ENCODE assay signal across 8 cellular contexts in the genomic region with DNA sequence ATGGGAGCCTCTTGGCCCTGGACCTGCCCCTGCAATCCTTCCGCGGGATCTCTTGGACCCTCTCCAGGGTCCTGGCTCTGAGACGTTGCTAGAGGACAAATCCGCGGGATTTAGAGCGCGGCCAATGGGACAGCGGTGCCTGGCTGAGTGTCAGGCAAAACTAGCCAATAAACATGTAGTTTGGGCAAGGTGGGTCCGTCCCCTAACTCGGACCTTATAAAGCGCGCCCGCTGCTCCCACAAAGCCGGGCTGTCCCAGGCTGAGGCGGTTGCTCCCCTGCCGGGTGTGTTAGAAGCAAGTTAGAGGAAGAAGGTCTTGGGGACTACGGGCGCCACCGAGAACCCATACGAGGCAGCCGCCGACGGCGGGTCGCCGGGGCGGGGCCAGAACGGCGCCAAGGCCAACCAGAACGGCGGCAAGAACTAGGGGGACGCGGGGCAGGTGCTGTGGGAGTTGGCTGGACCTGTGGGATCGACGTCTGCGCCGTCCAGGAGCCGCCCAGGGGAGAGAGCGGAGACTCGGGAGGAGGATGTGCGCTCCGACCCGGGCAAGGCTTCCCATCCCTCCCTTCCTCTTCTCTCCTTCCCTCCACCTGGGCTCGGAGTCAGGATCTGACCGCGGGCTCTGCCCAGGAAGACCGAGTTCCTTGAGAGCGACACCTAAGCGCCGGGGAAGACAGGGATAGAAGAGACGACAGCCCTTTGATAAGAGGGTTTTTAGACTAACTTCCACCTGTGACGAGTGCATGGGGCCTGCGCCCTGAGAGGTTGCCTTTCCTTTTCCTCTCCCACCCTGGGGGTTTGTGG. TPM values are rescaled to one million over a fixed set of nuclear protein-coding genes. Genes with fewer than 3 reads are reported as not detected.
DNase-seq lines count a peak whose midpoint lies in the region; ATAC-seq and TF ChIP-seq lines count a peak whose summit lies in the region.

No MANE protein-coding gene starts in this region.

- peak; percentile 95 for DNase-seq in Ammon's horn (ENCODE audit: low spot score)
- peak; percentile 91 for DNase-seq in NCI-H2196 treated with DMSO at 0.1 percent for 48 hours (lab: John Stamatoyannopoulos, UW; ENCODE audit: unreplicated experiment)
- peak; percentile 13 for DNase-seq in activated CD4-positive, CD25-positive, alpha-beta regulatory T cell treated with anti-CD3 and anti-CD28 coated beads, Interleukin-2, amount 50 U/mL, for 16 hours (ENCODE audit: low read depth, low spot score)
- DNase-seq in choroid plexus epithelial cell (ENCODE audit: low read depth), result peak; percentile 97
- DNase-seq in kidney epithelial cell (ENCODE audit: low read depth), result peak; percentile 82
- peak; percentile 58 to 70 (median 65) for DNase-seq in stimulated activated CD4-positive, alpha-beta T cell treated with anti-CD3 and anti-CD28 coated beads, Interleukin-12 subunit alpha, Interleukin-12 subunit beta, amount 100 ng/mL, for 48 hours (ENCODE audit: low read depth in 2 of 3, low spot score in 1 of 3)

- H3K4me3 ChIP-seq in choroid plexus epithelial cell (ENCODE audit: low read depth, low read length), result peak overlapping the region; percentile 72
- H3K4me3 ChIP-seq in kidney epithelial cell (ENCODE audit: low read depth, low read length), result peak overlapping the region; percentile 56

- H3K27me3 ChIP-seq in kidney epithelial cell (ENCODE audit: control insufficient read depth, insufficient read depth, low read length), result no peaks in the 10 kb centered on the region

- no peak for TF ChIP-seq CTCF in choroid plexus epithelial cell (conservative IDR thresholded peaks at IDR 0.05; ENCODE audit: low read depth, low read length)
- no peak for TF ChIP-seq CTCF in kidney epithelial cell (IDR thresholded peaks at IDR 0.05; ENCODE audit: insufficient read depth, low read length, poor library complexity, severe bottlenecking)

- ATAC-seq in GM19035 (IDR thresholded peaks at IDR 0.05; ENCODE audit: unreplicated experiment), result peak; percentile 92
- peak; percentile 94 for ATAC-seq in HG03175 (IDR thresholded peaks at IDR 0.05; ENCODE audit: unreplicated experiment)

- no peaks in the 10 kb centered on the region for H3K36me3 ChIP-seq in kidney epithelial cell (ENCODE audit: control insufficient read depth, insufficient read depth, low read length)

RNA-seq across cellular contexts. Expression of a gene that starts 6.5 kb away (rescaled TPM):
- 24.7 and 35.3 TPM in 2 replicates for total RNA-seq in kidney epithelial cell

Comparison
In these comparisons a context has a peak if more than half of its experiments do, and no peak if none do; other contexts are left out.
1. Peak in every context shown above with its lines: DNase-seq, ATAC-seq and H3K4me3 ChIP-seq.
2. DNase-seq: peak in every context shown above with its lines; median percentile 97 in choroid plexus epithelial cell; 95 in Ammon's horn; 91 in NCI-H2196 treated with DMSO at 0.1 percent for 48 hours; 82 in kidney epithelial cell; 65 in stimulated activated CD4-positive, alpha-beta T cell treated with anti-CD3 and anti-CD28 coated beads, Interleukin-12 subunit alpha, Interleukin-12 subunit beta, amount 100 ng/mL, for 48 hours; 13 in activated CD4-positive, CD25-positive, alpha-beta regulatory T cell treated with anti-CD3 and anti-CD28 coated beads, Interleukin-2, amount 50 U/mL, for 16 hours.